Comparison of ENCODE assay signal across 1 cellular context in the genomic region with DNA sequence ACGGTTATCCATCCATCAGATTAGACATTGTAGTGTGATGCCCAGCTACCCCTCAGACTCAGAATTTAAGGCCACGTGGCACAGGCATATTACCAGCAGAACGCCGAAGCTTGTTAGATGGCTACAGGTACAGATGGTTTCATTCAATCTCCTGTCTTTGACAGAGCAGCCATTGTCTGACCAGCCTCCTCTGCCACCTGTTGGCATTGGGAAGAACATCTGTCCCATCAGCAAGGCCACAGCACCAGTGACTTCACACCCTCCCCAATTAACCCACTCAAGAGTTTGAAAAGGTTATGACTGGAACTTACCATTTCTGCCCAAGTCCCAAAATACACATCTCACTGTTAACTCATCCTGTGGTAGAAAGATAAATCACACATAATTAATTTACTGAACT.
TF ChIP-seq lines count a peak whose summit lies in the region.

No MANE protein-coding gene starts in this region.

TF ChIP-seq in GM12878, 131 proteins besides CTCF, POLR2A, EP300 and RAD21:
- peak; percentile 40; the same call in 1 of the 2 replicates for TF ChIP-seq SMC3 (IDR thresholded peaks at IDR 0.05; ENCODE audit: borderline replicate concordance, low read length)
- TF ChIP-seq YY1 (IDR thresholded peaks at IDR 0.05; ENCODE audit: low read depth, low read length) = 0 out of 2 replicates have a peak, but pooled peaks have one; percentile 23
- no peak for TF ChIP-seq KDM1A (IDR thresholded peaks at IDR 0.05; ENCODE audit: borderline replicate concordance)
- TF ChIP-seq PAX5 (IDR thresholded peaks at IDR 0.05; ENCODE audit: borderline replicate concordance, low read depth, low read length) = no peak
